8 cellular contexts compared by ENCODE assay signal in the genomic region with DNA sequence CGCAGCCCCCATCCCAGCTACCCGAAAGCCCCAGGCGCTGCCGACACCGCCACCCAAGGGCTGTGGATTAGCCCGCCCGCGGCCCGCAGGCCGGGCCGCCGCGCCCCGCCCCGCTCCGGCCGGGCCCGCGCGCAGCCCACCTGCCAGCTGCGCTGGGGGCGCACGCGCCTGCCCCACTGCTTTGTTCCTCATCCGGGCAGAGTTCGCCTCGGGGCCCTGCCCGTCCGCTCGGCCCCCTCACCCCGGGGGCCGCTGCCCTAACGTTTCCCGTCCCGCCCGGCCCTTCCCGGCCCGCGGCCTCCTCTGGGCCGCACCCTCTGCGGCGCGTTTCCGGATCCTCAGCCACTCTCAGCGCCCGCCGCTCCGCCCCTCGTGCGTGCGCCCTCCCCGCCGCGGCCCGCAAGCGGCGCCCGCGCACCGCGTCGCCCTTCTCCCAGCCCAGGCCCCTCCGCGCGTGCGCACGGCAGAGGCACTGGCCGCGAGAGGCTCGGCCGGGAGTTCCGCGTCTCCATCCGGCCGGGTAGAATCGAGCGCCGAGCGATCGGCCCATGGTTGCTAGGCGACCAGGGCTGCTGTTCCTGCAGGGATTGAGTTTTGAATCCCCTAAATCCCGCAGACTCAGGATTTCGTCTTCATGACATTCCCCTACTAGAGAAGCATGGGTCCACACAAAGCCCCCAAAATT.
DNase-seq lines count a peak whose midpoint lies in the region; ATAC-seq and TF ChIP-seq lines count a peak whose summit lies in the region.

A gene with protein sequence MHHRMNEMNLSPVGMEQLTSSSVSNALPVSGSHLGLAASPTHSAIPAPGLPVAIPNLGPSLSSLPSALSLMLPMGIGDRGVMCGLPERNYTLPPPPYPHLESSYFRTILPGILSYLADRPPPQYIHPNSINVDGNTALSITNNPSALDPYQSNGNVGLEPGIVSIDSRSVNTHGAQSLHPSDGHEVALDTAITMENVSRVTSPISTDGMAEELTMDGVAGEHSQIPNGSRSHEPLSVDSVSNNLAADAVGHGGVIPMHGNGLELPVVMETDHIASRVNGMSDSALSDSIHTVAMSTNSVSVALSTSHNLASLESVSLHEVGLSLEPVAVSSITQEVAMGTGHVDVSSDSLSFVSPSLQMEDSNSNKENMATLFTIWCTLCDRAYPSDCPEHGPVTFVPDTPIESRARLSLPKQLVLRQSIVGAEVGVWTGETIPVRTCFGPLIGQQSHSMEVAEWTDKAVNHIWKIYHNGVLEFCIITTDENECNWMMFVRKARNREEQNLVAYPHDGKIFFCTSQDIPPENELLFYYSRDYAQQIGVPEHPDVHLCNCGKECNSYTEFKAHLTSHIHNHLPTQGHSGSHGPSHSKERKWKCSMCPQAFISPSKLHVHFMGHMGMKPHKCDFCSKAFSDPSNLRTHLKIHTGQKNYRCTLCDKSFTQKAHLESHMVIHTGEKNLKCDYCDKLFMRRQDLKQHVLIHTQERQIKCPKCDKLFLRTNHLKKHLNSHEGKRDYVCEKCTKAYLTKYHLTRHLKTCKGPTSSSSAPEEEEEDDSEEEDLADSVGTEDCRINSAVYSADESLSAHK (minus strand): TSS at position 321 of the 685 bp plus-strand sequence. CDS start 622 bp downstream, outside the sequence.

- peak; percentile 96 for ATAC-seq in GM19023 (IDR thresholded peaks at IDR 0.05; ENCODE audit: unreplicated experiment)
- ATAC-seq in HG03280 (IDR thresholded peaks at IDR 0.05; ENCODE audit: unreplicated experiment) = peak; percentile 96

- no peak for TF ChIP-seq CTCF in AG09319 (IDR thresholded peaks at IDR 0.05; ENCODE audit: low read depth, low read length)

- DNase-seq in AG09319 (ENCODE audit: extremely low read depth, low read depth) (peak; percentile 87), NCI-H345 (lab: John Stamatoyannopoulos, UW) (peak; percentile 98), iris pigment epithelial cell (ENCODE audit: low read depth) (peak; percentile 95)
- DNase-seq in activated CD4-positive, CD25-positive, alpha-beta regulatory T cell (lab: John Stamatoyannopoulos, UW) = peak; percentile 70 to 88 (median 82)
- DNase-seq in central memory CD4-positive, alpha-beta T cell = peak; percentile 92
- DNase-seq in stimulated activated CD4-positive, alpha-beta T cell treated with anti-CD3 and anti-CD28 coated beads, Interleukin-12 subunit alpha, Interleukin-12 subunit beta, amount 100 ng/mL, for 4 hours = peak; percentile 87

Comparison
In these comparisons a context has a peak if more than half of its experiments do, and no peak if none do; other contexts are left out.
1. Peak in every context shown above with its lines: DNase-seq and ATAC-seq.